1 cellular context compared by ENCODE assay signal in genomic region chr10:27995311-27995710, GRCh38.
TF ChIP-seq lines count a peak whose summit lies in the region.

No MANE protein-coding gene starts in this region.

TF ChIP-seq in WTC11, 78 proteins besides CTCF, POLR2A, EP300 and RAD21 (continued from another document):
- TF ChIP-seq, protein P1, sequence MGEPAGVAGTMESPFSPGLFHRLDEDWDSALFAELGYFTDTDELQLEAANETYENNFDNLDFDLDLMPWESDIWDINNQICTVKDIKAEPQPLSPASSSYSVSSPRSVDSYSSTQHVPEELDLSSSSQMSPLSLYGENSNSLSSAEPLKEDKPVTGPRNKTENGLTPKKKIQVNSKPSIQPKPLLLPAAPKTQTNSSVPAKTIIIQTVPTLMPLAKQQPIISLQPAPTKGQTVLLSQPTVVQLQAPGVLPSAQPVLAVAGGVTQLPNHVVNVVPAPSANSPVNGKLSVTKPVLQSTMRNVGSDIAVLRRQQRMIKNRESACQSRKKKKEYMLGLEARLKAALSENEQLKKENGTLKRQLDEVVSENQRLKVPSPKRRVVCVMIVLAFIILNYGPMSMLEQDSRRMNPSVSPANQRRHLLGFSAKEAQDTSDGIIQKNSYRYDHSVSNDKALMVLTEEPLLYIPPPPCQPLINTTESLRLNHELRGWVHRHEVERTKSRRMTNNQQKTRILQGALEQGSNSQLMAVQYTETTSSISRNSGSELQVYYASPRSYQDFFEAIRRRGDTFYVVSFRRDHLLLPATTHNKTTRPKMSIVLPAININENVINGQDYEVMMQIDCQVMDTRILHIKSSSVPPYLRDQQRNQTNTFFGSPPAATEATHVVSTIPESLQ (CRISPR knock-in tag; IDR thresholded peaks at IDR 0.05), result no peak
- TF ChIP-seq ZNF219 (CRISPR knock-in tag; IDR thresholded peaks at IDR 0.05; ENCODE audit: borderline replicate concordance) (no peak), ATF1 (CRISPR knock-in tag; IDR thresholded peaks at IDR 0.05) (no peak), ZNF121 (CRISPR knock-in tag; IDR thresholded peaks at IDR 0.05) (no peak), RORB (CRISPR knock-in tag; IDR thresholded peaks at IDR 0.05) (no peak)
- TF ChIP-seq, protein P2, sequence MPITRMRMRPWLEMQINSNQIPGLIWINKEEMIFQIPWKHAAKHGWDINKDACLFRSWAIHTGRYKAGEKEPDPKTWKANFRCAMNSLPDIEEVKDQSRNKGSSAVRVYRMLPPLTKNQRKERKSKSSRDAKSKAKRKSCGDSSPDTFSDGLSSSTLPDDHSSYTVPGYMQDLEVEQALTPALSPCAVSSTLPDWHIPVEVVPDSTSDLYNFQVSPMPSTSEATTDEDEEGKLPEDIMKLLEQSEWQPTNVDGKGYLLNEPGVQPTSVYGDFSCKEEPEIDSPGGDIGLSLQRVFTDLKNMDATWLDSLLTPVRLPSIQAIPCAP (CRISPR knock-in tag; IDR thresholded peaks at IDR 0.05), result no peak
- TF ChIP-seq, protein P3, sequence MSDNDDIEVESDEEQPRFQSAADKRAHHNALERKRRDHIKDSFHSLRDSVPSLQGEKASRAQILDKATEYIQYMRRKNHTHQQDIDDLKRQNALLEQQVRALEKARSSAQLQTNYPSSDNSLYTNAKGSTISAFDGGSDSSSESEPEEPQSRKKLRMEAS (CRISPR knock-in tag; IDR thresholded peaks at IDR 0.05), result no peak
- TF ChIP-seq, protein P4, sequence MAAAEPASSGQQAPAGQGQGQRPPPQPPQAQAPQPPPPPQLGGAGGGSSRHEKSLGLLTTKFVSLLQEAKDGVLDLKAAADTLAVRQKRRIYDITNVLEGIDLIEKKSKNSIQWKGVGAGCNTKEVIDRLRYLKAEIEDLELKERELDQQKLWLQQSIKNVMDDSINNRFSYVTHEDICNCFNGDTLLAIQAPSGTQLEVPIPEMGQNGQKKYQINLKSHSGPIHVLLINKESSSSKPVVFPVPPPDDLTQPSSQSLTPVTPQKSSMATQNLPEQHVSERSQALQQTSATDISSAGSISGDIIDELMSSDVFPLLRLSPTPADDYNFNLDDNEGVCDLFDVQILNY (CRISPR knock-in tag; IDR thresholded peaks at IDR 0.05), result no peak
